16 cellular contexts compared by ENCODE assay signal in the genomic region with DNA sequence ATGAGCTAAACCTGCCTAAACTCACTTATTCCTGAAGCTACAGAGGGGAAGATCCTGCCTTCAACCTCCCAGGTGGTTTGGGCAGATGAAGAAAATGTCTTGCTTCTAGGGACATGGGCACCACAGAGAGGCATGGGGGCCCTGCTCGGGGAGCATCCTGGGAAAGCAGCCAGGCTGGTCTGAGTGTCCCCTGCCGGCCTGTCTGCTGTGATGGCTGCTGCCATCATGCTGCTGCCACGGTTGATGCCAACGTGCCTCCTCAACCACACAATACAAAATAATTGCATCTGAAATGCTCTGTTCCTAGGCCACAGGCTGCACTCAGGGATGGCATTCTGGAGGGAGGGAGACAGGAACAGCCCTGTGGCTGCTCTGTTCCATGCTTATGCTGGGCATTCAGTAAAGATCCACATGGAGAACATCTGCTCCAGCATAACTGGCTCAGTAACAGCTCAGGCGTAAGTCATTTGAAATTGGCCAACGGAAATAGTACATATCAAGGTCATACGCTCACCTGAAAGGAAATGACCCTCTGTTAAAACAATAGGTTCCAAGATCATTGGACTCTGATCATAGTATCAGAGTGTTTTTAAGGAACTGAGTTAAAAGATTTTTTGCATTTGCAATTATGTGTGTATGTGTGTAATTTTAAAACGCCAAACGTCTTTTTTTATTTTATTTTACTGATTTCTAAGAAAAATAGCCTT.
"Had no signal": no experiment of that assay in that cellular context is flagged by ENCODE, and none has a peak within 500 bp of the region (broad histone marks: within the 10 kb centered on the region; RNA-seq: fewer than 3 reads in every experiment).

No MANE protein-coding gene starts in this region.

- DNase-seq: activated B cell treated with CpG ODN at 0.5 μM for 24 hours; activated CD4-positive, alpha-beta memory T cell treated with anti-CD3 and anti-CD28 coated beads, Interleukin-2, amount 10 ng/mL, durations not matched to agents 7 days and 5 days; activated CD4-positive, alpha-beta T cell treated with anti-CD3 and anti-CD28 coated beads for 4 hours; activated CD8-positive, alpha-beta memory T cell treated with anti-CD3 and anti-CD28 coated beads, Interleukin-2, amount 10 ng/mL, durations not matched to agents 7 days and 5 days; left ventricle myocardium inferior; natural killer cell; retina; stimulated activated CD4-positive, alpha-beta T cell treated with anti-CD3 and anti-CD28 coated beads, Interleukin-2, amount 100 ng/mL, for 24 hours; stimulated activated naive CD4-positive, alpha-beta T cell treated with Interleukin-2 at 50 U/mL for 16 hours; SW 1271; thyroid gland; uterus had no signal

- FAIRE-seq: TTC549 had no signal

- H3K27me3 ChIP-seq: cardiac muscle cell, foreskin keratinocyte, thyroid gland, uterus had no signal

- H3K36me3 ChIP-seq: cardiac muscle cell, uterus had no signal

- H3K9me3 Mint-ChIP-seq: activated CD4-positive, alpha-beta memory T cell treated with anti-CD3 and anti-CD28 coated beads, Interleukin-2, amount 10 ng/mL, durations not matched to agents 7 days and 5 days; natural killer cell had no signal

- ATAC-seq: activated CD8-positive, alpha-beta memory T cell treated with anti-CD3 and anti-CD28 coated beads, Interleukin-2, amount 10 ng/mL, durations not matched to agents 7 days and 5 days; natural killer cell had no signal

- H3K4me1 ChIP-seq: thyroid gland, uterus had no signal

- H3K9me3 ChIP-seq: left ventricle myocardium inferior, thyroid gland, uterus had no signal

- H3K27ac ChIP-seq: cardiac muscle cell, foreskin keratinocyte, left ventricle myocardium inferior, thyroid gland, uterus had no signal

- H3K4me1 Mint-ChIP-seq: activated CD4-positive, alpha-beta memory T cell treated with anti-CD3 and anti-CD28 coated beads, Interleukin-2, amount 10 ng/mL, durations not matched to agents 7 days and 5 days; activated CD8-positive, alpha-beta memory T cell treated with anti-CD3 and anti-CD28 coated beads, Interleukin-2, amount 10 ng/mL, durations not matched to agents 7 days and 5 days; natural killer cell had no signal

- H3K4me3 ChIP-seq: cardiac muscle cell, left ventricle myocardium inferior, thyroid gland, uterus had no signal

- H3K36me3 Mint-ChIP-seq: activated CD8-positive, alpha-beta memory T cell treated with anti-CD3 and anti-CD28 coated beads, Interleukin-2, amount 10 ng/mL, durations not matched to agents 7 days and 5 days; activated naive CD8-positive, alpha-beta T cell; natural killer cell had no signal

- H3K4me3 Mint-ChIP-seq: activated B cell treated with CpG ODN at 0.5 μM for 24 hours; activated CD4-positive, alpha-beta memory T cell treated with anti-CD3 and anti-CD28 coated beads, Interleukin-2, amount 10 ng/mL, durations not matched to agents 7 days and 5 days; activated CD8-positive, alpha-beta memory T cell treated with anti-CD3 and anti-CD28 coated beads, Interleukin-2, amount 10 ng/mL, durations not matched to agents 7 days and 5 days; activated naive CD8-positive, alpha-beta T cell; natural killer cell had no signal

- H3K27me3 Mint-ChIP-seq: activated B cell treated with CpG ODN at 0.5 μM for 24 hours; activated CD4-positive, alpha-beta memory T cell treated with anti-CD3 and anti-CD28 coated beads, Interleukin-2, amount 10 ng/mL, durations not matched to agents 7 days and 5 days; activated CD8-positive, alpha-beta memory T cell treated with anti-CD3 and anti-CD28 coated beads, Interleukin-2, amount 10 ng/mL, durations not matched to agents 7 days and 5 days had no signal

- H3K27ac Mint-ChIP-seq: activated B cell treated with CpG ODN at 0.5 μM for 24 hours; activated CD4-positive, alpha-beta memory T cell treated with anti-CD3 and anti-CD28 coated beads, Interleukin-2, amount 10 ng/mL, durations not matched to agents 7 days and 5 days; activated CD8-positive, alpha-beta memory T cell treated with anti-CD3 and anti-CD28 coated beads, Interleukin-2, amount 10 ng/mL, durations not matched to agents 7 days and 5 days; activated naive CD8-positive, alpha-beta T cell; natural killer cell had no signal
